In genomic region chr10:63103971-63104409, GRCh38 we compare ENCODE assay signal across 17 cellular contexts. TPM values are rescaled to one million over a fixed set of nuclear protein-coding genes. Genes with fewer than 3 reads are reported as not detected.
DNase-seq lines count a peak whose midpoint lies in the region; ATAC-seq and TF ChIP-seq lines count a peak whose summit lies in the region.
"Had no signal": no experiment of that assay in that cellular context is flagged by ENCODE, and none has a peak within 500 bp of the region (broad histone marks: within the 10 kb centered on the region; RNA-seq: fewer than 3 reads in every experiment).

No MANE protein-coding gene starts in this region.

- H3K27me3 Mint-ChIP-seq in natural killer cell treated with Interleukin-12 subunit alpha and Interleukin-12 subunit beta and Interleukin-15 and Interleukin-18, amount 100 ng/mL, for 72 hours: peaks cover 26 to 41% of the 10 kb centered on the region in 2 donors
- peaks cover 16 to 49% of the 10 kb centered on the region in 2 donors for H3K27me3 Mint-ChIP-seq in natural killer cell (ENCODE audit: low read depth in 2 of 2)
- peaks cover 29% of the 10 kb centered on the region for H3K27me3 Mint-ChIP-seq in activated T-cell treated with anti-CD3 and anti-CD28 coated beads, Interleukin-2, amount 50 U/mL, for 4 hours (ENCODE audit: low read depth)
- H3K27me3 Mint-ChIP-seq in stimulated activated naive CD8-positive, alpha-beta T cell treated with anti-CD3 and anti-CD28 coated beads, Interleukin-15, Interleukin-2, amounts not matched to agents 100 ng/mL and 50 ng/mL, for 24 hours: peaks cover 39% of the 10 kb centered on the region

- intact Hi-C loops in natural killer cell (cut with micrococcal nuclease): no loop called here

- H3K36me3 Mint-ChIP-seq in natural killer cell treated with Interleukin-12 subunit alpha and Interleukin-12 subunit beta and Interleukin-15 and Interleukin-18, amount 100 ng/mL, for 72 hours: no peaks in the 10 kb centered on the region
- no peaks in the 10 kb centered on the region for H3K36me3 Mint-ChIP-seq in natural killer cell
- no peaks in the 10 kb centered on the region for H3K36me3 Mint-ChIP-seq in activated T-cell treated with anti-CD3 and anti-CD28 coated beads, Interleukin-2, amount 50 U/mL, for 4 hours (ENCODE audit: insufficient read depth)
- no peaks in the 10 kb centered on the region for H3K36me3 Mint-ChIP-seq in stimulated activated naive CD8-positive, alpha-beta T cell treated with anti-CD3 and anti-CD28 coated beads, Interleukin-15, Interleukin-2, amounts not matched to agents 100 ng/mL and 50 ng/mL, for 24 hours (ENCODE audit: low read depth)
- H3K36me3 Mint-ChIP-seq: naive thymus-derived CD4-positive, alpha-beta T cell had no signal

- H3K27ac Mint-ChIP-seq in natural killer cell treated with Interleukin-12 subunit alpha and Interleukin-12 subunit beta and Interleukin-15 and Interleukin-18, amount 100 ng/mL, for 72 hours: no peak overlapping the region
- no peak overlapping the region for H3K27ac Mint-ChIP-seq in natural killer cell
- peak overlapping the region; percentile 40 for H3K27ac Mint-ChIP-seq in stimulated activated naive CD8-positive, alpha-beta T cell treated with anti-CD3 and anti-CD28 coated beads, Interleukin-15, Interleukin-2, amounts not matched to agents 100 ng/mL and 50 ng/mL, for 24 hours
- H3K27ac Mint-ChIP-seq: activated B cell treated with CpG ODN at 0.5 μM for 24 hours had no signal

- ATAC-seq in natural killer cell treated with Interleukin-12 subunit alpha and Interleukin-12 subunit beta and Interleukin-15 and Interleukin-18, amount 100 ng/mL, for 72 hours: peak in 1 of 2 donors; percentile 86
- ATAC-seq in natural killer cell: no peak
- peak; percentile 76 to 87 for ATAC-seq in activated T-cell treated with anti-CD3 and anti-CD28 coated beads, Interleukin-2, amount 50 U/mL, for 4 hours
- ATAC-seq: foreskin keratinocyte; HepG2; left lung; naive thymus-derived CD4-positive, alpha-beta T cell; sciatic nerve had no signal

- TF ChIP-seq CTCF in natural killer cell (IDR thresholded peaks at IDR 0.05): no peak

- no peak for DNase-seq in natural killer cell treated with Interleukin-12 subunit alpha and Interleukin-12 subunit beta and Interleukin-15 and Interleukin-18, amount 100 ng/mL, for 72 hours (ENCODE audit: low spot score)
- DNase-seq in natural killer cell: no peak
- peak; percentile 8 for DNase-seq in activated T-cell treated with anti-CD3 and anti-CD28 coated beads, Interleukin-2, amount 50 U/mL, for 4 hours
- peak; percentile 13 for DNase-seq in stimulated activated CD4-positive, alpha-beta T cell treated with anti-CD3 and anti-CD28 coated beads, Interleukin-12 subunit alpha, Interleukin-12 subunit beta, amount 100 ng/mL, for 4 hours
- DNase-seq in NCI-H2227 (lab: John Stamatoyannopoulos, UW; ENCODE audit: unreplicated experiment): no peak
- no peak for DNase-seq in dedifferentiated amniotic fluid mesenchymal stem cell (ENCODE audit: extremely low spot score)
- no peak for DNase-seq in NCI-H2029 (lab: John Stamatoyannopoulos, UW)
- DNase-seq: activated B cell treated with CpG ODN at 0.5 μM for 24 hours; DMS153; effector CD4-positive, alpha-beta T cell; foreskin keratinocyte; left lung; naive thymus-derived CD4-positive, alpha-beta T cell; NCI-H146 had no signal

- no peaks in the 10 kb centered on the region for H3K9me3 Mint-ChIP-seq in natural killer cell treated with Interleukin-12 subunit alpha and Interleukin-12 subunit beta and Interleukin-15 and Interleukin-18, amount 100 ng/mL, for 72 hours
- H3K9me3 Mint-ChIP-seq in natural killer cell: no peaks in the 10 kb centered on the region
- no peaks in the 10 kb centered on the region for H3K9me3 Mint-ChIP-seq in activated T-cell treated with anti-CD3 and anti-CD28 coated beads, Interleukin-2, amount 50 U/mL, for 4 hours
- H3K9me3 Mint-ChIP-seq in stimulated activated naive CD8-positive, alpha-beta T cell treated with anti-CD3 and anti-CD28 coated beads, Interleukin-15, Interleukin-2, amounts not matched to agents 100 ng/mL and 50 ng/mL, for 24 hours: no peaks in the 10 kb centered on the region
- H3K9me3 Mint-ChIP-seq: activated B cell treated with CpG ODN at 0.5 μM for 24 hours had no signal

- peak overlapping the region; percentile 10 for H3K4me3 Mint-ChIP-seq in natural killer cell treated with Interleukin-12 subunit alpha and Interleukin-12 subunit beta and Interleukin-15 and Interleukin-18, amount 100 ng/mL, for 72 hours
- no peak overlapping the region for H3K4me3 Mint-ChIP-seq in natural killer cell
- H3K4me3 Mint-ChIP-seq in activated T-cell treated with anti-CD3 and anti-CD28 coated beads, Interleukin-2, amount 50 U/mL, for 4 hours: no peak overlapping the region
- no peak overlapping the region for H3K4me3 Mint-ChIP-seq in stimulated activated naive CD8-positive, alpha-beta T cell treated with anti-CD3 and anti-CD28 coated beads, Interleukin-15, Interleukin-2, amounts not matched to agents 100 ng/mL and 50 ng/mL, for 24 hours
- H3K4me3 Mint-ChIP-seq: activated B cell treated with CpG ODN at 0.5 μM for 24 hours; naive thymus-derived CD4-positive, alpha-beta T cell had no signal

- H3K4me1 Mint-ChIP-seq in natural killer cell treated with Interleukin-12 subunit alpha and Interleukin-12 subunit beta and Interleukin-15 and Interleukin-18, amount 100 ng/mL, for 72 hours (ENCODE audit: low read depth in 2 of 2): peaks cover 4 to 7% of the 10 kb centered on the region in 2 donors
- no peaks in the 10 kb centered on the region for H3K4me1 Mint-ChIP-seq in natural killer cell
- H3K4me1 Mint-ChIP-seq in activated T-cell treated with anti-CD3 and anti-CD28 coated beads, Interleukin-2, amount 50 U/mL, for 4 hours (ENCODE audit: low read depth): peaks cover 2% of the 10 kb centered on the region
- H3K4me1 Mint-ChIP-seq in stimulated activated naive CD8-positive, alpha-beta T cell treated with anti-CD3 and anti-CD28 coated beads, Interleukin-15, Interleukin-2, amounts not matched to agents 100 ng/mL and 50 ng/mL, for 24 hours (ENCODE audit: low read depth): peaks cover 6% of the 10 kb centered on the region
- H3K4me1 Mint-ChIP-seq: activated B cell treated with CpG ODN at 0.5 μM for 24 hours had no signal

RNA-seq across cellular contexts. Expression of gene NRBF2, which starts 29.1 kb away (rescaled TPM):
- total RNA-seq in natural killer cell treated with Interleukin-12 subunit alpha and Interleukin-12 subunit beta and Interleukin-15 and Interleukin-18, amount 100 ng/mL, for 72 hours: 10 to 100 TPM; 20.7 to 32.8 TPM
- total RNA-seq in natural killer cell: 10 to 100 TPM; 17.7 to 21.3 (median 18.2) TPM
- 10 to 100 TPM; 21.3 to 23.6 (median 21.6) TPM for total RNA-seq in activated T-cell treated with anti-CD3 and anti-CD28 coated beads, Interleukin-2, amount 50 U/mL, for 4 hours

Comparison
In these comparisons a context has a peak if more than half of its experiments do, and no peak if none do; other contexts are left out.
1. ATAC-seq: peak in activated T-cell treated with anti-CD3 and anti-CD28 coated beads, Interleukin-2, amount 50 U/mL, for 4 hours (2 of 2); none in natural killer cell (0 of 3).
2. DNase-seq: peak in activated T-cell treated with anti-CD3 and anti-CD28 coated beads, Interleukin-2, amount 50 U/mL, for 4 hours (single experiment) and stimulated activated CD4-positive, alpha-beta T cell treated with anti-CD3 and anti-CD28 coated beads, Interleukin-12 subunit alpha, Interleukin-12 subunit beta, amount 100 ng/mL, for 4 hours (single experiment); none in natural killer cell treated with Interleukin-12 subunit alpha and Interleukin-12 subunit beta and Interleukin-15 and Interleukin-18, amount 100 ng/mL, for 72 hours (single experiment), natural killer cell (single experiment), NCI-H2227 (single experiment), dedifferentiated amniotic fluid mesenchymal stem cell (single experiment) and NCI-H2029 (single experiment).